ENCODE assay signal across 27 cellular contexts in genomic region chr11:121664144-121664543, GRCh38.
"Had no signal": no experiment of that assay in that cellular context is flagged by ENCODE, and none has a peak within 500 bp of the region (broad histone marks: within the 10 kb centered on the region; RNA-seq: fewer than 3 reads in every experiment).

No MANE protein-coding gene starts in this region.

- DNase-seq: colonic mucosa; cortex of kidney; dermis blood vessel endothelial cell; dorsolateral prefrontal cortex; effector CD4-positive, alpha-beta T cell; effector CD8-positive, alpha-beta T cell; effector memory CD4-positive, alpha-beta T cell; effector memory CD8-positive, alpha-beta T cell; endodermal cell; erythroblast; esophagus squamous epithelium; foreskin fibroblast; foreskin keratinocyte; foreskin melanocyte; gastrocnemius medialis; glutamatergic neuron; head of caudate nucleus; heart left ventricle; heart right ventricle had no signal

- FAIRE-seq: colon, endometrium, endothelial cell of umbilical vein, frontal cortex had no signal

- H3K27me3 ChIP-seq: colonic mucosa, dorsolateral prefrontal cortex, gastrocnemius medialis, gastroesophageal sphincter, heart left ventricle, heart right ventricle had no signal

- ATAC-seq: effector memory CD8-positive, alpha-beta T cell; esophagus mucosa; foreskin keratinocyte; gastrocnemius medialis; gastroesophageal sphincter; heart left ventricle; heart right ventricle had no signal

- H3K4me3 ChIP-seq: colonic mucosa, coronary artery, dorsolateral prefrontal cortex, esophagus squamous epithelium, gastrocnemius medialis, gastroesophageal sphincter, heart left ventricle, heart right ventricle had no signal

- H3K36me3 ChIP-seq: colonic mucosa, esophagus squamous epithelium, gastrocnemius medialis, gastroesophageal sphincter, heart left ventricle, heart right ventricle had no signal

- H3K27ac ChIP-seq: colonic mucosa, coronary artery, dorsolateral prefrontal cortex, epithelial cell of prostate, esophagus squamous epithelium, foreskin keratinocyte, gastrocnemius medialis, gastroesophageal sphincter, heart left ventricle, heart right ventricle had no signal

- H3K4me1 ChIP-seq: colonic mucosa, foreskin keratinocyte, gastrocnemius medialis, heart left ventricle had no signal

- H3K9me3 ChIP-seq: colonic mucosa, esophagus squamous epithelium, gastrocnemius medialis, gastroesophageal sphincter, heart left ventricle had no signal
